ENCODE assay signal across 8 cellular contexts in the genomic region with DNA sequence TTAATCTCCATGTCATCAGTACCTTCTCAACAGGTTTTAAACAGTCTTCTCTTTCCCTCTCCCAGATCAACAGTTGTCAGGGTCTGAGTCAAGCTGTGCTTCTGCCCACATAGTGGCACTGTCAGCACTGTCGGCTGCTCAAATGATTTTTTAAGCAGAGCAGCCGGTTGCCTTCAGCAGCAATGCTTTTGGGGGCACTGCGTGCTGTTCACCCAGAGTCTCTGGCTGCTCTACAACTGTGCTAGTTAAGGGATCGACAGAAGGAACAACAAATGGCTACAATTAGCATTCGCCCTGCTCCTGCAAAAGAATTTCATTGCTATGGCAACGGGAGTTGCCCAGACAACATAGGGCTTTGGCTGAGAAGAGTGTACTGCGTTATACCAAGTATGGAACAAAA.
DNase-seq lines count a peak whose midpoint lies in the region; ATAC-seq, FAIRE-seq and TF ChIP-seq lines count a peak whose summit lies in the region.

No MANE protein-coding gene starts in this region.

- no peaks in the 10 kb centered on the region for H3K9me3 Mint-ChIP-seq in astrocyte (ENCODE audit: unreplicated experiment)
- no peaks in the 10 kb centered on the region for H3K9me3 Mint-ChIP-seq in effector memory CD8-positive, alpha-beta T cell

- H3K4me2 ChIP-seq in astrocyte (ENCODE audit: low read length) = peak overlapping the region; percentile 84

- peak overlapping the region; percentile 63 for H3K9ac ChIP-seq in astrocyte (ENCODE audit: low read length)

- no peak for ATAC-seq in effector memory CD8-positive, alpha-beta T cell (replicated peaks)
- ATAC-seq in GM19467 (IDR thresholded peaks at IDR 0.05; ENCODE audit: unreplicated experiment) = no peak

- peaks cover 10% of the 10 kb centered on the region for H3K4me1 Mint-ChIP-seq in astrocyte (ENCODE audit: low read depth, unreplicated experiment)
- no peaks in the 10 kb centered on the region for H3K4me1 Mint-ChIP-seq in effector memory CD8-positive, alpha-beta T cell (ENCODE audit: low read depth in 2 of 2)

- peak overlapping the region; percentile 21 for H3K27ac Mint-ChIP-seq in astrocyte (ENCODE audit: unreplicated experiment)
- no peak overlapping the region for H3K27ac Mint-ChIP-seq in effector memory CD8-positive, alpha-beta T cell

- peak overlapping the region; percentile 44 for H2AFZ ChIP-seq in astrocyte (ENCODE audit: low read depth, low read length)

- peak overlapping the region; percentile 23 for H3K27ac ChIP-seq in astrocyte (ENCODE audit: low read depth, low read length)

- no peak for TF ChIP-seq CTCF in HFF-Myc (IDR thresholded peaks at IDR 0.05; ENCODE audit: low read depth, low read length, missing control alignments)
- no peak for TF ChIP-seq CTCF in astrocyte (IDR thresholded peaks at IDR 0.05; ENCODE audit: insufficient read depth, low read depth, low read length)
- no peak for TF ChIP-seq CTCF in retinal pigment epithelial cell (conservative IDR thresholded peaks at IDR 0.05; ENCODE audit: low read depth, low read length)

- no peak for FAIRE-seq in astrocyte (lab: Jason Lieb, UNC)

- H3K36me3 Mint-ChIP-seq in astrocyte (ENCODE audit: low read depth, unreplicated experiment) = no peaks in the 10 kb centered on the region
- no peaks in the 10 kb centered on the region for H3K36me3 Mint-ChIP-seq in effector memory CD8-positive, alpha-beta T cell (ENCODE audit: insufficient read depth)

- H4K20me1 ChIP-seq in astrocyte (ENCODE audit: insufficient read depth, low read length) = no peaks in the 10 kb centered on the region

- DNase-seq in HFF-Myc (ENCODE audit: extremely low read depth, low read depth) = peak; percentile 49
- DNase-seq in astrocyte (ENCODE audit: low read depth) = peak; percentile 81
- peak; percentile 49 for DNase-seq in hepatic stellate cell (ENCODE audit: low spot score)
- DNase-seq in retinal pigment epithelial cell (ENCODE audit: low read depth) = peak; percentile 75
- DNase-seq in MG63 = no peak
- DNase-seq in NCI-H187 (lab: John Stamatoyannopoulos, UW) = no peak
- no peak for DNase-seq in effector memory CD8-positive, alpha-beta T cell

- no peaks in the 10 kb centered on the region for H3K79me2 ChIP-seq in astrocyte (ENCODE audit: insufficient read depth, low read length)

- no peaks in the 10 kb centered on the region for H3K27me3 ChIP-seq in astrocyte (ENCODE audit: insufficient read depth, low read length)
- no peaks in the 10 kb centered on the region for H3K27me3 ChIP-seq in MG63

- no peak overlapping the region for H3K4me3 ChIP-seq in HFF-Myc (replicated peaks; ENCODE audit: low read depth, low read length)
- H3K4me3 ChIP-seq in astrocyte (ENCODE audit: insufficient read depth, low read depth, low read length) = peak overlapping the region; percentile 49
- H3K4me3 ChIP-seq in retinal pigment epithelial cell (ENCODE audit: low read length) = peak overlapping the region; percentile 40
- H3K4me3 ChIP-seq in MG63 = no peak overlapping the region

- no peaks in the 10 kb centered on the region for H3K27me3 Mint-ChIP-seq in astrocyte (ENCODE audit: low read depth, unreplicated experiment)
- H3K27me3 Mint-ChIP-seq in effector memory CD8-positive, alpha-beta T cell = no peaks in the 10 kb centered on the region

- H3K4me3 Mint-ChIP-seq in astrocyte (ENCODE audit: unreplicated experiment) = no peak overlapping the region
- no peak overlapping the region for H3K4me3 Mint-ChIP-seq in effector memory CD8-positive, alpha-beta T cell

- H3K9me3 ChIP-seq in astrocyte (ENCODE audit: insufficient read depth, low read depth, low read length) = no peaks in the 10 kb centered on the region
- H3K9me3 ChIP-seq in MG63 = no peaks in the 10 kb centered on the region; the same call in 1 of the 2 replicates

- H3K4me1 ChIP-seq in astrocyte (ENCODE audit: insufficient read depth, low read length) = peaks cover 18% of the 10 kb centered on the region

- H3K36me3 ChIP-seq in astrocyte (ENCODE audit: insufficient read depth, low read length) (no peaks in the 10 kb centered on the region), MG63 (no peaks in the 10 kb centered on the region)

Comparison
In these comparisons a context has a peak if more than half of its experiments do, and no peak if none do; other contexts are left out.
1. DNase-seq: peak in HFF-Myc (single experiment), astrocyte (single experiment), hepatic stellate cell (single experiment) and retinal pigment epithelial cell (single experiment); none in MG63 (single experiment), NCI-H187 (0 of 2) and effector memory CD8-positive, alpha-beta T cell (0 of 3).
2. H3K4me3 ChIP-seq: peak in astrocyte (single experiment) and retinal pigment epithelial cell (single experiment); none in HFF-Myc (single experiment) and MG63 (single experiment).